24 cellular contexts compared by ENCODE assay signal in the genomic region with DNA sequence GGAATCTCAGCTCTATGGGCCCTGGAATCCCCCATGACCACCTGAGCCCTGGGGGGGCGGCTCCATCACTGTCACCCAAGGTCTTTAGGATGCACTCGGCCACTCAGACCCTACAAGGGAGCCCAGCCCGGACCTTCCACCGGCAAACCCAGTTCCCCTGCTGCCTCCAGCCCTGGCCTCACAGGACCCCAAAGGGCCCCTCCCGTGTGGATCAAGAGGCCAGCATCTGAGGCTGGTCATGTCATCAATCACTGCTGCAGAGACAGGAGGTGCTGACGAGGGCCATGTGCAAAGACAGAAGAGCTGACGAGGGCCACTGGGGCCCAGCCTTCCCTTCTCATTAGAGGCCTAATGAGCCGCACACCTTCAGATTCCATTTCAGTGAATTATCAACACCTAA. TPM values are rescaled to one million over a fixed set of nuclear protein-coding genes. Genes with fewer than 3 reads are reported as not detected.
A peak's percentile ranks its signal among the peaks of the same experiment; 100 is the strongest.
DNase-seq lines count a peak whose midpoint lies in the region; ATAC-seq, FAIRE-seq and TF ChIP-seq lines count a peak whose summit lies in the region.
"Had no signal": no experiment of that assay in that cellular context is flagged by ENCODE, and none has a peak within 500 bp of the region (broad histone marks: within the 10 kb centered on the region; RNA-seq: fewer than 3 reads in every experiment).

No MANE protein-coding gene starts in this region.

- DNase-seq in Daoy (ENCODE audit: low read depth) (peak; percentile 1), K562 (ENCODE audit: extremely low read depth in 1 of 4, low spot score in 3 of 4) (no peak), kidney (peak; percentile 49), spleen (peak; percentile 64), GM19240 (ENCODE audit: insufficient read length, low spot score) (no peak)
- DNase-seq in stimulated activated naive CD8-positive, alpha-beta T cell treated with anti-CD3 and anti-CD28 coated beads, Interleukin-15, amount 100 ng/mL, for 72 hours = no peak
- DNase-seq: CD4-positive, CD25-positive, alpha-beta regulatory T cell; DMS153; DND-41; GOT3; HCEC 1CT; NCI-H1048; NCI-H1417; NCI-H1694; NCI-H2029 treated with DMSO at 0.1 percent for 48 hours; NCI-H226; NCI-H510A; NCI-H69; SHP77 treated with DMSO at 0.1 percent for 48 hours had no signal

- H3K9me1 ChIP-seq in K562 (ENCODE audit: control insufficient read depth, insufficient read depth, low read length) = peaks cover 3% of the 10 kb centered on the region

- no peaks in the 10 kb centered on the region for H3K9me3 ChIP-seq in K562 (replicated peaks; ENCODE audit: control insufficient read depth, insufficient read depth, low read depth, low read length)
- H3K9me3 ChIP-seq in kidney (ENCODE audit: control insufficient read depth in 1 of 2, low read length in 2 of 2) = peaks cover 0 to 4% of the 10 kb centered on the region in 2 donors
- peaks cover 0 to 11% (median 6%) of the 10 kb centered on the region in 8 donors for H3K9me3 ChIP-seq in spleen

- in situ Hi-C loops in K562 (cut with MboI) = loop anchor here (10.0 kb wide), 1 partner anchor 1597 kb away; no protein-coding TSS in a partner anchor

- WGBS in K562 (ENCODE audit: insufficient coverage, low coverage, missing lambda C conversion rate) = 3% methylated on average over 8 of the region's 8 CpGs
- WGBS in spleen, 5 donors = 53 to 84% (median 67%) methylated on average over 5 to 8 of the region's 8 CpGs

- H3K4me1 ChIP-seq in K562 (replicated peaks in 1 of 2; ENCODE audit: control insufficient read depth in 2 of 2, insufficient read depth in 2 of 2, low read length in 2 of 2) = peaks cover 0 to 7% of the 10 kb centered on the region in 2 experiments; a peak in 1 of 5 replicates
- H3K4me1 ChIP-seq in kidney (ENCODE audit: control insufficient read depth in 1 of 2, insufficient read depth in 1 of 2, low read depth in 1 of 2, low read length in 2 of 2) = no peaks in the 10 kb centered on the region
- H3K4me1 ChIP-seq in spleen = no peaks in the 10 kb centered on the region

- H2AFZ ChIP-seq in K562 (ENCODE audit: low read depth, low read length) = no peak overlapping the region

- FAIRE-seq in K562 (lab: Jason Lieb, UNC) (no peak), kidney (lab: Jason Lieb, UNC) (no peak)
- FAIRE-seq: GM18507 had no signal

- TF ChIP-seq RAD21 in K562 (CRISPR knock-in tag; conservative IDR thresholded peaks at IDR 0.05 in 1 of 2, IDR thresholded peaks at IDR 0.05 in 1 of 2) = no peak

- H3K36me3 ChIP-seq in K562 (ENCODE audit: control insufficient read depth, insufficient read depth, low read length) (no peaks in the 10 kb centered on the region), kidney (ENCODE audit: control insufficient read depth in 1 of 2, insufficient read depth in 2 of 2, low read length in 2 of 2) (no peaks in the 10 kb centered on the region), spleen (no peaks in the 10 kb centered on the region)

- no peak overlapping the region for H3K4me2 ChIP-seq in K562 (ENCODE audit: insufficient read depth, low read length)

- no peak overlapping the region for H3K4me3 ChIP-seq in K562
- H3K4me3 ChIP-seq in kidney (ENCODE audit: low read length in 2 of 2) = no peak overlapping the region
- no peak overlapping the region for H3K4me3 ChIP-seq in spleen
- H3K4me3 ChIP-seq: SK-N-MC had no signal

- H3K27ac Mint-ChIP-seq in stimulated activated naive CD8-positive, alpha-beta T cell treated with anti-CD3 and anti-CD28 coated beads, Interleukin-15, amount 100 ng/mL, for 72 hours = no peak overlapping the region
- H3K27ac Mint-ChIP-seq: CD4-positive, CD25-positive, alpha-beta regulatory T cell; IgD-negative memory B cell had no signal

- POLR2A ChIA-PET in K562 (lab: Yijun Ruan, JAX) = interaction anchor here (0.7 kb wide), 1 partner anchor 32 kb away, joined by 5 read pairs; no protein-coding TSS in a partner anchor

- TF ChIP-seq POLR2A in K562 (conservative IDR thresholded peaks at IDR 0.05) = no peak
- TF ChIP-seq POLR2A in spleen (IDR thresholded peaks at IDR 0.05) = no peak

- no peak overlapping the region for H3K27ac ChIP-seq in K562 (ENCODE audit: extremely low read depth, low read depth, low read length)
- H3K27ac ChIP-seq in kidney (ENCODE audit: low read depth in 2 of 2, low read length in 2 of 2) = no peak overlapping the region
- H3K27ac ChIP-seq in spleen = no peak overlapping the region
- H3K27ac ChIP-seq: HL-60, SK-N-MC had no signal

- no peak overlapping the region for H3K9ac ChIP-seq in K562 (ENCODE audit: insufficient read depth in 1 of 2, low read depth in 2 of 2, low read length in 2 of 2)
- no peak overlapping the region for H3K9ac ChIP-seq in kidney (ENCODE audit: low read length in 2 of 2)

- ATAC-seq in K562 (peak; percentile 22; the same call in 1 of the 3 replicates), HG03460 (IDR thresholded peaks at IDR 0.05; ENCODE audit: unreplicated experiment) (no peak)
- ATAC-seq in stimulated activated naive CD8-positive, alpha-beta T cell treated with anti-CD3 and anti-CD28 coated beads, Interleukin-15, amount 100 ng/mL, for 72 hours = no peak

- CTCF ChIA-PET in K562 (lab: Yijun Ruan, JAX; ENCODE audit: low intra/inter-chr PET ratio) = no interaction called here

- H3K27me3 Mint-ChIP-seq in stimulated activated naive CD8-positive, alpha-beta T cell treated with anti-CD3 and anti-CD28 coated beads, Interleukin-15, amount 100 ng/mL, for 72 hours = peaks cover 6% of the 10 kb centered on the region
- H3K27me3 Mint-ChIP-seq: CD4-positive, CD25-positive, alpha-beta regulatory T cell had no signal

- peaks cover 22 to 37% of the 10 kb centered on the region in 2 experiments; a peak in 4 of 5 replicates for H3K27me3 ChIP-seq in K562 (ENCODE audit: control insufficient read depth in 2 of 2, insufficient read depth in 2 of 2, low read length in 2 of 2)
- H3K27me3 ChIP-seq in spleen (replicated peaks in 1 of 7) = peaks cover 0 to 32% (median 0%) of the 10 kb centered on the region in 7 donors

- no peak for TF ChIP-seq EP300 in K562 (IDR thresholded peaks at IDR 0.05; ENCODE audit: low read length)

- H3K79me2 ChIP-seq in K562 (ENCODE audit: control insufficient read depth, insufficient read depth, low read length) = no peaks in the 10 kb centered on the region

- BruUV-seq in K562 (replicated peaks; lab: Mats Ljungman, UMichigan) = no TSS peak

- intact Hi-C loops in K562 (cut with micrococcal nuclease) (no loop called here), kidney (cut with DNase I) (no loop called here), spleen (cut with DNase I; ENCODE audit: low total_unique reads) (no loop called here)

- no peaks in the 10 kb centered on the region for H3K4me1 Mint-ChIP-seq in stimulated activated naive CD8-positive, alpha-beta T cell treated with anti-CD3 and anti-CD28 coated beads, Interleukin-15, amount 100 ng/mL, for 72 hours
- H3K4me1 Mint-ChIP-seq: CD4-positive, CD25-positive, alpha-beta regulatory T cell had no signal

- TF ChIP-seq CTCF in K562 (IDR thresholded peaks at IDR 0.05 in 2 of 3, conservative IDR thresholded peaks at IDR 0.05 in 1 of 3; ENCODE audit: insufficient read depth in 2 of 3, low read depth in 1 of 3, low read length in 3 of 3) (no peak), kidney (IDR thresholded peaks at IDR 0.05; ENCODE audit: borderline replicate concordance, extremely low read depth, insufficient read depth) (no peak), spleen (IDR thresholded peaks at IDR 0.05 in 8 of 11, conservative IDR thresholded peaks at IDR 0.05 in 3 of 11) (no peak)

- peaks cover 0 to 13% of the 10 kb centered on the region in 2 donors for H3K9me3 Mint-ChIP-seq in stimulated activated naive CD8-positive, alpha-beta T cell treated with anti-CD3 and anti-CD28 coated beads, Interleukin-15, amount 100 ng/mL, for 72 hours

- no peaks in the 10 kb centered on the region; the same call in 1 of the 2 replicates for H4K20me1 ChIP-seq in K562 (replicated peaks; ENCODE audit: control insufficient read depth, insufficient read depth, low read length)

- H3K4me3 Mint-ChIP-seq in stimulated activated naive CD8-positive, alpha-beta T cell treated with anti-CD3 and anti-CD28 coated beads, Interleukin-15, amount 100 ng/mL, for 72 hours = no peak overlapping the region
- H3K4me3 Mint-ChIP-seq: CD4-positive, CD25-positive, alpha-beta regulatory T cell; IgD-negative memory B cell had no signal

RNA-seq across cellular contexts. Expression of gene SFSWAP, which starts 39.0 kb away (rescaled TPM):
- 29.2 and 33.9 TPM in 2 replicates for total RNA-seq in Daoy (2014; rRNA removed; shearing (Covaris generic))
- total RNA-seq in K562 (2011; cell fraction: chromatin; rRNA removed; ENCODE audit: low replicate concordance) = 141 and 174 TPM in 2 replicates
- 69.2 and 73.8 TPM in 2 replicates for total RNA-seq in K562 (2011; cell fraction: nucleolus; rRNA removed)
- total RNA-seq in K562 (2011; cell fraction: nucleoplasm; rRNA removed) = 106 and 133 TPM in 2 replicates
- total RNA-seq in K562 (2014; rRNA removed) (47.5 and 53.4 TPM in 2 replicates), K562 (2014; rRNA removed; fragmentation: Illumina TruSeq; extraction: Trizol) (21.9 and 23.4 TPM in 2 replicates), K562 (2015; rRNA removed; fragmentation: Illumina TruSeq; extraction: Trizol) (31.0 and 32.6 TPM in 2 replicates), K562 (2021) (57.3 and 60.4 TPM in 2 replicates), kidney (46.2 TPM), spleen (10 to 100 TPM; 50.4 to 74.4 (median 68.6) TPM)
- polyA plus RNA-seq in K562 (2011; rRNA removed) (17.4 and 33.1 TPM in 2 replicates), K562 (2014; fragmentation: Illumina TruSeq; extraction: Trizol) (47.9 and 49.4 TPM in 2 replicates), K562 (2014; fragmentation: Nextera tagmentation; extraction: Ambion mirVana) (1 to 10 TPM; 2.4 to 2.8 TPM), K562 (2014; rRNA removed) (36.2 and 42.4 TPM in 2 replicates), kidney (ENCODE audit: insufficient read depth, low read depth, low replicate concordance) (13.9 TPM), spleen (10 to 100 TPM; 19.5 to 33.7 (median 28.8) TPM)
- polyA plus RNA-seq in K562 (2011; cell fraction: cytosol; rRNA removed) = 17.2 and 28.4 TPM in 2 replicates
- polyA plus RNA-seq in K562 (2011; cell fraction: nucleus; rRNA removed) = 104 and 135 TPM in 2 replicates
- polyA plus RNA-seq in K562 (2012) = 26.3 and 38.9 TPM in 2 replicates
- polyA minus RNA-seq in K562 (2011; rRNA and poly(A)+ RNA removed) = 24.6 and 36.6 TPM in 2 replicates
- 18.6 and 35.6 TPM in 2 replicates for polyA minus RNA-seq in K562 (2011; cell fraction: cytosol; rRNA and poly(A)+ RNA removed)
- 50.4 and 79.0 TPM in 2 replicates for polyA minus RNA-seq in K562 (2011; cell fraction: nucleus; rRNA and poly(A)+ RNA removed)

Comparison
In these comparisons a context has a peak if more than half of its experiments do, and no peak if none do; other contexts are left out.
1. DNase-seq: peak in Daoy (single experiment), kidney (single experiment) and spleen (single experiment); none in K562 (0 of 4), stimulated activated naive CD8-positive, alpha-beta T cell treated with anti-CD3 and anti-CD28 coated beads, Interleukin-15, amount 100 ng/mL, for 72 hours (0 of 2) and GM19240 (single experiment).